In genomic region chr2:1550658-1551316, GRCh38 we compare ENCODE assay signal across 8 cellular contexts.
A peak's percentile ranks its signal among the peaks of the same experiment; 100 is the strongest.
DNase-seq lines count a peak whose midpoint lies in the region; ATAC-seq and TF ChIP-seq lines count a peak whose summit lies in the region.

No MANE protein-coding gene starts in this region.

- ATAC-seq in GM18519 (IDR thresholded peaks at IDR 0.05; ENCODE audit: low FRiP score, unreplicated experiment) (peak; percentile 79), HG03097 (IDR thresholded peaks at IDR 0.05; ENCODE audit: low FRiP score, unreplicated experiment) (peak; percentile 67), Panc1 (peak; percentile 87), GM21381 (IDR thresholded peaks at IDR 0.05; ENCODE audit: unreplicated experiment) (no peak)

- H3K4me3 ChIP-seq in Panc1 (ENCODE audit: low read depth in 2 of 2, low read length in 2 of 2) (no peak overlapping the region), retinal pigment epithelial cell (ENCODE audit: low read length) (no peak overlapping the region)

- POLR2A ChIA-PET in Panc1 (lab: Charles Lee): no interaction called here

- CTCF ChIA-PET in Panc1 (lab: Charles Lee): interaction anchor here (0.7 to 2.1 kb wide), 4 partner anchors 12 to 200 kb away, joined by 3 to 4 read pairs (median 3); no protein-coding TSS in a partner anchor

- no peaks in the 10 kb centered on the region for H3K27me3 ChIP-seq in Panc1 (ENCODE audit: control insufficient read depth, insufficient read depth, low read length)

- intact Hi-C loops in Panc1 (cut with micrococcal nuclease; ENCODE audit: unreplicated experiment): loop anchor here (2.0 to 5.0 kb wide), 2 partner anchors 202 to 218 kb away; no protein-coding TSS in a partner anchor

- H3K27ac ChIP-seq in Panc1 (ENCODE audit: low read length): peak overlapping the region; percentile 83

- BruUV-seq in Panc1 (replicated peaks; lab: Mats Ljungman, UMichigan): no TSS peak

- H3K9me3 ChIP-seq in Panc1 (ENCODE audit: control insufficient read depth, insufficient read depth, low read depth, low read length): no peaks in the 10 kb centered on the region

- peak; percentile 98 for TF ChIP-seq CTCF in AG09319 (IDR thresholded peaks at IDR 0.05; ENCODE audit: low read depth, low read length)
- peak; percentile 99 for TF ChIP-seq CTCF in Panc1 (IDR thresholded peaks at IDR 0.05)
- TF ChIP-seq CTCF in retinal pigment epithelial cell (conservative IDR thresholded peaks at IDR 0.05; ENCODE audit: low read depth, low read length): peak; percentile 96

- H3K4me1 ChIP-seq in Panc1 (ENCODE audit: control insufficient read depth, insufficient read depth, low read length): peaks cover 27% of the 10 kb centered on the region

- H3K36me3 ChIP-seq in Panc1 (ENCODE audit: control insufficient read depth, insufficient read depth, low read length): no peaks in the 10 kb centered on the region

- DNase-seq in AG09319 (ENCODE audit: extremely low read depth, low read depth) (no peak), Panc1 (ENCODE audit: low read depth, low spot score) (no peak), glomerular visceral epithelial cell (ENCODE audit: extremely low spot score) (peak; percentile 50), retinal pigment epithelial cell (ENCODE audit: low read depth) (no peak)
- DNase-seq in activated effector memory CD4-positive, alpha-beta T cell treated with Interleukin-2 at 50 U/mL for 16 hours: peak; percentile 28

- in situ Hi-C loops in Panc1 (cut with HindIII; ENCODE audit: low pct_unique_long_range_greater_than_20kb, low sequenced_read_pairs): no loop called here

Comparison
In these comparisons a context has a peak if more than half of its experiments do, and no peak if none do; other contexts are left out.
1. DNase-seq: peak in activated effector memory CD4-positive, alpha-beta T cell treated with Interleukin-2 at 50 U/mL for 16 hours (single experiment) and glomerular visceral epithelial cell (single experiment); none in AG09319 (single experiment), Panc1 (single experiment) and retinal pigment epithelial cell (single experiment).
2. Peak in every context shown above with its lines, with median percentiles within 50 percentile points of each other: CTCF ChIP-seq.